In genomic region chr7:137952406-137952805, GRCh38 we compare ENCODE assay signal across 1 cellular context.
TF ChIP-seq lines count a peak whose summit lies in the region.

No MANE protein-coding gene starts in this region.

TF ChIP-seq in GM23338, 12 proteins besides CTCF, POLR2A, EP300 and RAD21:
- no peak for TF ChIP-seq NANOG (IDR thresholded peaks at IDR 0.05; ENCODE audit: borderline replicate concordance)
- TF ChIP-seq STAT1 (IDR thresholded peaks at IDR 0.05; ENCODE audit: unreplicated experiment), result no peak
- no peak for TF ChIP-seq POLR2AphosphoS5 (IDR thresholded peaks at IDR 0.05; ENCODE audit: low read depth)
- TF ChIP-seq ZNF462 (CRISPR knock-in tag; IDR thresholded peaks at IDR 0.05), result no peak
- TF ChIP-seq ZNF331 (CRISPR knock-in tag; IDR thresholded peaks at IDR 0.05; ENCODE audit: low read depth), result no peak
- no peak for TF ChIP-seq EZH2 (IDR thresholded peaks at IDR 0.05; ENCODE audit: low read depth, unreplicated experiment)
TF ChIP-seq in GM23338: peak in this region for 0.
